In genomic region chr11:122779047-122779629, GRCh38 we compare ENCODE assay signal across 18 cellular contexts. TPM values are rescaled to one million over a fixed set of nuclear protein-coding genes. Genes with fewer than 3 reads are reported as not detected.
DNase-seq lines count a peak whose midpoint lies in the region; ATAC-seq and TF ChIP-seq lines count a peak whose summit lies in the region.
"Had no signal": no experiment of that assay in that cellular context is flagged by ENCODE, and none has a peak within 500 bp of the region (broad histone marks: within the 10 kb centered on the region; RNA-seq: fewer than 3 reads in every experiment).

No MANE protein-coding gene starts in this region.

- peak overlapping the region in 2 of 3 donors; percentile 43 to 52 for H3K27ac Mint-ChIP-seq in CD4-positive, CD25-positive, alpha-beta regulatory T cell
- H3K27ac Mint-ChIP-seq in T-helper 17 cell: peak overlapping the region; percentile 29

- H3K27me3 ChIP-seq in CD4-positive, CD25-positive, alpha-beta regulatory T cell (ENCODE audit: control insufficient read depth, insufficient read depth, low read length): no peaks in the 10 kb centered on the region
- no peaks in the 10 kb centered on the region for H3K27me3 ChIP-seq in lower lobe of right lung (ENCODE audit: low read depth)
- H3K27me3 ChIP-seq: ovary, sigmoid colon had no signal

- H3K27me3 Mint-ChIP-seq in CD4-positive, CD25-positive, alpha-beta regulatory T cell: no peaks in the 10 kb centered on the region
- no peaks in the 10 kb centered on the region for H3K27me3 Mint-ChIP-seq in T-helper 17 cell
- H3K27me3 Mint-ChIP-seq: stimulated activated naive CD8-positive, alpha-beta T cell treated with anti-CD3 and anti-CD28 coated beads, Interleukin-15, Interleukin-2, amounts not matched to agents 100 ng/mL and 50 ng/mL, for 24 hours had no signal

- no peaks in the 10 kb centered on the region for H3K9me3 ChIP-seq in CD4-positive, CD25-positive, alpha-beta regulatory T cell (ENCODE audit: control insufficient read depth in 2 of 2, low read length in 2 of 2)
- H3K9me3 ChIP-seq in KOPT-K1 (ENCODE audit: insufficient read depth, low read length, poor library complexity, severe bottlenecking) (no peaks in the 10 kb centered on the region), T-helper 17 cell (ENCODE audit: control insufficient read depth, low read length, poor library complexity, severe bottlenecking) (no peaks in the 10 kb centered on the region), lower lobe of right lung (no peaks in the 10 kb centered on the region)
- H3K9me3 ChIP-seq: ovary, sigmoid colon had no signal

- peaks cover 56% of the 10 kb centered on the region for H3K36me3 ChIP-seq in CD4-positive, CD25-positive, alpha-beta regulatory T cell (ENCODE audit: control insufficient read depth, insufficient read depth, low read length)
- H3K36me3 ChIP-seq in KOPT-K1 (ENCODE audit: insufficient read depth, low read length) (peaks cover 85% of the 10 kb centered on the region), lower lobe of right lung (peaks cover 7% of the 10 kb centered on the region)
- H3K36me3 ChIP-seq: ovary, sigmoid colon had no signal

- peaks cover 4 to 21% (median 11%) of the 10 kb centered on the region in 4 donors for H3K4me1 Mint-ChIP-seq in CD4-positive, CD25-positive, alpha-beta regulatory T cell
- peaks cover 8% of the 10 kb centered on the region for H3K4me1 Mint-ChIP-seq in T-helper 17 cell

- H3K4me1 ChIP-seq in CD4-positive, CD25-positive, alpha-beta regulatory T cell (ENCODE audit: control insufficient read depth, insufficient read depth, low read length, poor library complexity, severe bottlenecking): no peaks in the 10 kb centered on the region
- peaks cover 24% of the 10 kb centered on the region for H3K4me1 ChIP-seq in lower lobe of right lung

- intact Hi-C loops in lower lobe of right lung (cut with DNase I): no loop called here

- H3K9me3 Mint-ChIP-seq in CD4-positive, CD25-positive, alpha-beta regulatory T cell: no peaks in the 10 kb centered on the region
- H3K9me3 Mint-ChIP-seq: naive thymus-derived CD4-positive, alpha-beta T cell; stimulated activated naive CD8-positive, alpha-beta T cell treated with anti-CD3 and anti-CD28 coated beads, Interleukin-15, Interleukin-2, amounts not matched to agents 100 ng/mL and 50 ng/mL, for 24 hours had no signal

- no peak overlapping the region for H3K4me3 ChIP-seq in CD4-positive, CD25-positive, alpha-beta regulatory T cell (ENCODE audit: low read depth, low read length)
- peak overlapping the region; percentile 37 for H3K4me3 ChIP-seq in lower lobe of right lung
- H3K4me3 ChIP-seq: ovary, sigmoid colon had no signal

- H3K4me3 Mint-ChIP-seq in CD4-positive, CD25-positive, alpha-beta regulatory T cell: no peak overlapping the region
- no peak overlapping the region for H3K4me3 Mint-ChIP-seq in T-helper 17 cell
- H3K4me3 Mint-ChIP-seq: naive thymus-derived CD4-positive, alpha-beta T cell had no signal

- no peak for ATAC-seq in CD4-positive, CD25-positive, alpha-beta regulatory T cell (ENCODE audit: low read depth in 2 of 2)
- ATAC-seq in T-helper 17 cell (no peak), lower lobe of right lung (peak; percentile 32 to 34)
- ATAC-seq in activated CD4-positive, CD25-positive, alpha-beta regulatory T cell treated with anti-CD3 and anti-CD28 coated beads, Interleukin-2, amount 50 U/mL, for 24 hours: no peak
- ATAC-seq: naive thymus-derived CD4-positive, alpha-beta T cell; Right ventricle myocardium inferior had no signal

- no peak for TF ChIP-seq CTCF in lower lobe of right lung (IDR thresholded peaks at IDR 0.05)

- no peak overlapping the region for H3K27ac ChIP-seq in CD4-positive, CD25-positive, alpha-beta regulatory T cell (ENCODE audit: insufficient read depth, low read length, poor library complexity, severe bottlenecking)
- peak overlapping the region; percentile 5 for H3K27ac ChIP-seq in KOPT-K1 (ENCODE audit: low read depth, low read length, poor library complexity, severe bottlenecking)
- peak overlapping the region; percentile 5 for H3K27ac ChIP-seq in lower lobe of right lung
- H3K27ac ChIP-seq: ovary, sigmoid colon had no signal

- DNase-seq in CD4-positive, CD25-positive, alpha-beta regulatory T cell: no peak
- no peak for DNase-seq in T-helper 17 cell
- DNase-seq in lower lobe of right lung: no peak
- no peak for DNase-seq in superior temporal gyrus (ENCODE audit: extremely low spot score)
- DNase-seq in EL: no peak
- DNase-seq: activated CD4-positive, alpha-beta T cell treated with anti-CD3 and anti-CD28 coated beads for 48 hours; activated naive CD4-positive, alpha-beta T cell; GOT3; hippocampal formation; naive thymus-derived CD4-positive, alpha-beta T cell; ovary; sigmoid colon; stimulated activated CD4-positive, alpha-beta T cell treated with anti-CD3 and anti-CD28 coated beads, Interleukin-1b, Interleukin-23, amount 100 ng/mL, for 48 hours had no signal

- peaks cover 50% of the 10 kb centered on the region for H3K36me3 Mint-ChIP-seq in CD4-positive, CD25-positive, alpha-beta regulatory T cell
- H3K36me3 Mint-ChIP-seq in T-helper 17 cell (ENCODE audit: low read depth): peaks cover 3% of the 10 kb centered on the region

RNA-seq across cellular contexts. Expression of gene CRTAM, which starts 59.2 kb away (rescaled TPM):
- 1.4 TPM for total RNA-seq in CD4-positive, CD25-positive, alpha-beta regulatory T cell
- 1 to 10 TPM in 2 of 4 donors, under 1 TPM in 2; 0.29 to 1.9 (median 0.98) TPM for polyA plus RNA-seq in CD4-positive, CD25-positive, alpha-beta regulatory T cell
- not detected for total RNA-seq in T-helper 17 cell
- total RNA-seq in lower lobe of right lung: 11.1 TPM
- total RNA-seq: lung microvascular endothelial cell had no signal

Comparison
In these comparisons a context has a peak if more than half of its experiments do, and no peak if none do; other contexts are left out.
1. ATAC-seq: peak in lower lobe of right lung (2 of 2); none in CD4-positive, CD25-positive, alpha-beta regulatory T cell (0 of 2), T-helper 17 cell (single experiment) and activated CD4-positive, CD25-positive, alpha-beta regulatory T cell treated with anti-CD3 and anti-CD28 coated beads, Interleukin-2, amount 50 U/mL, for 24 hours (0 of 2).